ENCODE assay signal across 14 cellular contexts in genomic region chr3:126113238-126113555, GRCh38. TPM values are rescaled to one million over a fixed set of nuclear protein-coding genes. Genes with fewer than 3 reads are reported as not detected.
DNase-seq lines count a peak whose midpoint lies in the region; ATAC-seq and TF ChIP-seq lines count a peak whose summit lies in the region.
"Had no signal": no experiment of that assay in that cellular context is flagged by ENCODE, and none has a peak within 500 bp of the region (broad histone marks: within the 10 kb centered on the region; RNA-seq: fewer than 3 reads in every experiment).

No MANE protein-coding gene starts in this region.

- H3K9me3 ChIP-seq in BE2C (no peaks in the 10 kb centered on the region), endodermal cell (ENCODE audit: control insufficient read depth, low read length) (no peaks in the 10 kb centered on the region), neuronal stem cell (replicated peaks in 1 of 2; ENCODE audit: control insufficient read depth in 2 of 2, insufficient read depth in 1 of 2, low read depth in 1 of 2, low read length in 2 of 2) (no peaks in the 10 kb centered on the region)

- H3K27me3 Mint-ChIP-seq in activated T-cell treated with anti-CD3 and anti-CD28 coated beads, Interleukin-2, amount 50 U/mL, for 24 hours, result no peaks in the 10 kb centered on the region
- H3K27me3 Mint-ChIP-seq in activated T-cell treated with anti-CD3 and anti-CD28 coated beads, Interleukin-2, amount 50 U/mL, for 4 hours (ENCODE audit: low read depth), result no peaks in the 10 kb centered on the region
- no peaks in the 10 kb centered on the region for H3K27me3 Mint-ChIP-seq in endodermal cell (ENCODE audit: insufficient read depth)

- peak overlapping the region; percentile 0 for H2BK12ac ChIP-seq in neuronal stem cell (ENCODE audit: low read length)

- peak overlapping the region; percentile 50 for H2AK5ac ChIP-seq in neuronal stem cell (ENCODE audit: low read depth, low read length)

- H4K91ac ChIP-seq in neuronal stem cell (ENCODE audit: low read depth, low read length, poor library complexity), result no peak overlapping the region

- H2BK120ac ChIP-seq in neuronal stem cell (ENCODE audit: low read depth, low read length), result peak overlapping the region; percentile 56

- no peak overlapping the region for H3K27ac ChIP-seq in endodermal cell (ENCODE audit: low read depth, low read length)
- H3K27ac ChIP-seq in neuronal stem cell (replicated peaks; ENCODE audit: low read length), result no peak overlapping the region

- no peaks in the 10 kb centered on the region for H3K79me1 ChIP-seq in neuronal stem cell (ENCODE audit: low read depth, low read length)

- H3K36me3 ChIP-seq in BE2C (no peaks in the 10 kb centered on the region), endodermal cell (ENCODE audit: control insufficient read depth, insufficient read depth, low read length) (no peaks in the 10 kb centered on the region), neuronal stem cell (replicated peaks in 1 of 2; ENCODE audit: control insufficient read depth in 2 of 2, insufficient read depth in 2 of 2, low read length in 2 of 2) (no peaks in the 10 kb centered on the region)

- peak overlapping the region; percentile 72 for H3K18ac ChIP-seq in neuronal stem cell (ENCODE audit: low read length)

- H3K27ac Mint-ChIP-seq in activated T-cell treated with anti-CD3 and anti-CD28 coated beads, Interleukin-2, amount 50 U/mL, for 24 hours, result no peak overlapping the region
- H3K27ac Mint-ChIP-seq in endodermal cell, result no peak overlapping the region
- H3K27ac Mint-ChIP-seq: CD8-positive, alpha-beta T cell; HFFc6 had no signal

- no peak overlapping the region for H3K9ac ChIP-seq in endodermal cell (ENCODE audit: extremely low read depth, low read length, poor library complexity, severe bottlenecking)
- no peak overlapping the region for H3K9ac ChIP-seq in neuronal stem cell (ENCODE audit: low read depth, low read length, poor library complexity)

- H2AFZ ChIP-seq in neuronal stem cell (ENCODE audit: low read length), result no peak overlapping the region

- H3K36me3 Mint-ChIP-seq in activated T-cell treated with anti-CD3 and anti-CD28 coated beads, Interleukin-2, amount 50 U/mL, for 24 hours (ENCODE audit: low read depth), result no peaks in the 10 kb centered on the region
- H3K36me3 Mint-ChIP-seq in activated T-cell treated with anti-CD3 and anti-CD28 coated beads, Interleukin-2, amount 50 U/mL, for 4 hours (ENCODE audit: insufficient read depth), result no peaks in the 10 kb centered on the region
- no peaks in the 10 kb centered on the region for H3K36me3 Mint-ChIP-seq in endodermal cell (ENCODE audit: low read depth)
- H3K36me3 Mint-ChIP-seq: CD8-positive, alpha-beta T cell had no signal

- no peaks in the 10 kb centered on the region for H3K4me1 ChIP-seq in BE2C
- no peaks in the 10 kb centered on the region for H3K4me1 ChIP-seq in endodermal cell (ENCODE audit: control insufficient read depth, insufficient read depth, low read length)
- H3K4me1 ChIP-seq in neuronal stem cell (ENCODE audit: control insufficient read depth in 2 of 2, insufficient read depth in 1 of 2, low read depth in 1 of 2, low read length in 2 of 2), result peaks cover 10 to 11% of the 10 kb centered on the region in 2 donors

- no peak overlapping the region for H3K4me2 ChIP-seq in neuronal stem cell (ENCODE audit: insufficient read depth, low read length, poor library complexity, severe bottlenecking)

- H3K9me3 Mint-ChIP-seq in activated T-cell treated with anti-CD3 and anti-CD28 coated beads, Interleukin-2, amount 50 U/mL, for 24 hours, result no peaks in the 10 kb centered on the region
- H3K9me3 Mint-ChIP-seq in activated T-cell treated with anti-CD3 and anti-CD28 coated beads, Interleukin-2, amount 50 U/mL, for 4 hours, result no peaks in the 10 kb centered on the region
- H3K9me3 Mint-ChIP-seq in endodermal cell, result no peaks in the 10 kb centered on the region
- H3K9me3 Mint-ChIP-seq: CD8-positive, alpha-beta T cell; HFFc6 had no signal

- TF ChIP-seq CTCF in BE2C (IDR thresholded peaks at IDR 0.05; ENCODE audit: low read depth, low read length) (no peak), endodermal cell (conservative IDR thresholded peaks at IDR 0.05) (no peak)

- H3K23ac ChIP-seq in neuronal stem cell (ENCODE audit: low read depth, low read length, poor library complexity), result no peak overlapping the region

- peak overlapping the region; percentile 26 for H3K4ac ChIP-seq in neuronal stem cell (ENCODE audit: low read length)

- peak overlapping the region; percentile 45 for H2BK15ac ChIP-seq in neuronal stem cell (ENCODE audit: low read length)

- H3K4me3 ChIP-seq in BE2C (ENCODE audit: low read depth, low read length), result no peak overlapping the region
- H3K4me3 ChIP-seq in endodermal cell (ENCODE audit: low read length), result no peak overlapping the region
- H3K4me3 ChIP-seq in neuronal stem cell (ENCODE audit: low read length in 2 of 2), result no peak overlapping the region

- H3K4me3 Mint-ChIP-seq in activated T-cell treated with anti-CD3 and anti-CD28 coated beads, Interleukin-2, amount 50 U/mL, for 24 hours, result no peak overlapping the region
- H3K4me3 Mint-ChIP-seq in activated T-cell treated with anti-CD3 and anti-CD28 coated beads, Interleukin-2, amount 50 U/mL, for 4 hours, result no peak overlapping the region
- no peak overlapping the region for H3K4me3 Mint-ChIP-seq in endodermal cell
- H3K4me3 Mint-ChIP-seq: CD8-positive, alpha-beta T cell; HFFc6 had no signal

- H3K14ac ChIP-seq in neuronal stem cell (ENCODE audit: low read length), result no peak overlapping the region

- 87 to 100% methylated on average over 4 to 6 of the region's 6 CpGs for WGBS in endodermal cell (ENCODE audit: insufficient coverage in 1 of 2, insufficient read length in 1 of 2), 2 experiments
- WGBS in neuronal stem cell (ENCODE audit: extremely low coverage in 2 of 2, insufficient read length in 2 of 2, insufficient replicate concordance in 1 of 2), 2 donors, result no CpG with 5 or more reads among the region's 6 CpGs

- peak; percentile 6 for DNase-seq in activated T-cell treated with anti-CD3 and anti-CD28 coated beads, Interleukin-2, amount 50 U/mL, for 24 hours
- no peak for DNase-seq in activated T-cell treated with anti-CD3 and anti-CD28 coated beads, Interleukin-2, amount 50 U/mL, for 4 hours
- DNase-seq in BE2C, result peak; percentile 12
- peak; percentile 29 for DNase-seq in endodermal cell
- DNase-seq in neuronal stem cell (ENCODE audit: low spot score), result no peak
- no peak for DNase-seq in GF-D8 (lab: John Stamatoyannopoulos, UW)
- DNase-seq in T-helper 2 cell, result no peak
- DNase-seq in amniotic stem cell (lab: John Stamatoyannopoulos, UW), result no peak
- DNase-seq: C1 segment of cervical spinal cord; CD8-positive, alpha-beta T cell; HFFc6; Kasumi-1; NCI-H187; NCI-H446 had no signal

- peak overlapping the region; percentile 62 for H2BK5ac ChIP-seq in neuronal stem cell (ENCODE audit: low read length)

- H3K27me3 ChIP-seq in BE2C (peaks cover under 1% of the 10 kb centered on the region; the same call in 1 of the 2 replicates), endodermal cell (ENCODE audit: control insufficient read depth, insufficient read depth, low read length, poor library complexity, severe bottlenecking) (no peaks in the 10 kb centered on the region), neuronal stem cell (ENCODE audit: control insufficient read depth in 3 of 3, insufficient read depth in 3 of 3, low read depth in 1 of 3, low read length in 3 of 3) (peaks cover 0 to 24% (median 0%) of the 10 kb centered on the region in 3 experiments)

- H4K8ac ChIP-seq in neuronal stem cell (ENCODE audit: low read depth, low read length), result no peak overlapping the region

- ATAC-seq in activated T-cell treated with anti-CD3 and anti-CD28 coated beads, Interleukin-2, amount 50 U/mL, for 4 hours, result no peak
- ATAC-seq: CD8-positive, alpha-beta T cell had no signal

- no peaks in the 10 kb centered on the region for H3K4me1 Mint-ChIP-seq in activated T-cell treated with anti-CD3 and anti-CD28 coated beads, Interleukin-2, amount 50 U/mL, for 24 hours (ENCODE audit: low read depth)
- H3K4me1 Mint-ChIP-seq in activated T-cell treated with anti-CD3 and anti-CD28 coated beads, Interleukin-2, amount 50 U/mL, for 4 hours (ENCODE audit: low read depth), result no peaks in the 10 kb centered on the region
- H3K4me1 Mint-ChIP-seq in endodermal cell, result no peaks in the 10 kb centered on the region

RNA-seq across cellular contexts. Expression of gene SLC41A3, which starts 29.3 kb away (rescaled TPM):
- 10 to 100 TPM; 23.6 to 28.1 (median 25.4) TPM for total RNA-seq in activated T-cell treated with anti-CD3 and anti-CD28 coated beads, Interleukin-2, amount 50 U/mL, for 4 hours
- polyA plus RNA-seq in BE2C (2012; ENCODE audit: insufficient read depth, insufficient read length, low read depth), result 47.6 TPM
- total RNA-seq in endodermal cell, result 10 to 100 TPM; 46.8 to 50.4 TPM
- 48.2 TPM for polyA plus RNA-seq in endodermal cell (2013, experiment 1 of 2)
- polyA plus RNA-seq in endodermal cell (2013, experiment 2 of 2), result 42.7 TPM
- polyA plus RNA-seq in neuronal stem cell (2013, experiment 1 of 2), result 46.4 TPM
- 47.5 TPM for polyA plus RNA-seq in neuronal stem cell (2013, experiment 2 of 2)

Comparison
In these comparisons a context has a peak if more than half of its experiments do, and no peak if none do; other contexts are left out.
1. DNase-seq: peak in activated T-cell treated with anti-CD3 and anti-CD28 coated beads, Interleukin-2, amount 50 U/mL, for 24 hours (single experiment), BE2C (single experiment) and endodermal cell (single experiment); none in activated T-cell treated with anti-CD3 and anti-CD28 coated beads, Interleukin-2, amount 50 U/mL, for 4 hours (single experiment), neuronal stem cell (single experiment), GF-D8 (single experiment), T-helper 2 cell (0 of 5) and amniotic stem cell (single experiment).